ENCODE assay signal across 1 cellular context in the genomic region with DNA sequence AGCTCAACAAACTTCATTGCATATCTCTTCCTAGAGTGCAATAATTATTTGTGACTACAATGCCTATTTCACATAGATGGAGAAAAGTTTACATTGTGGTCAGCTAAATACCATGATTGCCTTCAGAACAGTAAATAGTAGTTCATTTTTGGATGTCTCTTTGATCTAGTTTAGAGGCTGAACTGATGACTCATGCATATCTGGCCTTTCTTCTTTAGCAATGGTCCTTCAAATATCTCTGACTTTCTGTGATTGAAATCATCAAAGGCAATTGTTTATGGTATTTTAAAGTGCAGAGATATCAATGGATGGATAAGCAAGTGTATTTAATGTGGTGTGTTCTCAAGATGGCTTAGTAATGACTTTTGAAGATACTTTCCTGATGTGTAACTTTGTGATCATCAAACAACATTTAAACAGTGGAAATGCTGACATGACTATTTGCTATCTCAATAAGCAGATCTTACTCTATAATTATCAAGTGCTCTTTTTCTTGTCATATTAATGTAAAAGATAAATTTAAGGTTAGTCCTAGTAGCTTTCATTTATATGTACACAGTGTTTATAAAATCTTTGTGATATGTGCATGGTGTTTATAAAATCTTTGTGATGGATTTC.
TF ChIP-seq lines count a peak whose summit lies in the region.

No MANE protein-coding gene starts in this region.

TF ChIP-seq in HepG2, 621 proteins besides CTCF, POLR2A, EP300 and RAD21 (continued from another document and continues in another):
- TF ChIP-seq, protein P1, sequence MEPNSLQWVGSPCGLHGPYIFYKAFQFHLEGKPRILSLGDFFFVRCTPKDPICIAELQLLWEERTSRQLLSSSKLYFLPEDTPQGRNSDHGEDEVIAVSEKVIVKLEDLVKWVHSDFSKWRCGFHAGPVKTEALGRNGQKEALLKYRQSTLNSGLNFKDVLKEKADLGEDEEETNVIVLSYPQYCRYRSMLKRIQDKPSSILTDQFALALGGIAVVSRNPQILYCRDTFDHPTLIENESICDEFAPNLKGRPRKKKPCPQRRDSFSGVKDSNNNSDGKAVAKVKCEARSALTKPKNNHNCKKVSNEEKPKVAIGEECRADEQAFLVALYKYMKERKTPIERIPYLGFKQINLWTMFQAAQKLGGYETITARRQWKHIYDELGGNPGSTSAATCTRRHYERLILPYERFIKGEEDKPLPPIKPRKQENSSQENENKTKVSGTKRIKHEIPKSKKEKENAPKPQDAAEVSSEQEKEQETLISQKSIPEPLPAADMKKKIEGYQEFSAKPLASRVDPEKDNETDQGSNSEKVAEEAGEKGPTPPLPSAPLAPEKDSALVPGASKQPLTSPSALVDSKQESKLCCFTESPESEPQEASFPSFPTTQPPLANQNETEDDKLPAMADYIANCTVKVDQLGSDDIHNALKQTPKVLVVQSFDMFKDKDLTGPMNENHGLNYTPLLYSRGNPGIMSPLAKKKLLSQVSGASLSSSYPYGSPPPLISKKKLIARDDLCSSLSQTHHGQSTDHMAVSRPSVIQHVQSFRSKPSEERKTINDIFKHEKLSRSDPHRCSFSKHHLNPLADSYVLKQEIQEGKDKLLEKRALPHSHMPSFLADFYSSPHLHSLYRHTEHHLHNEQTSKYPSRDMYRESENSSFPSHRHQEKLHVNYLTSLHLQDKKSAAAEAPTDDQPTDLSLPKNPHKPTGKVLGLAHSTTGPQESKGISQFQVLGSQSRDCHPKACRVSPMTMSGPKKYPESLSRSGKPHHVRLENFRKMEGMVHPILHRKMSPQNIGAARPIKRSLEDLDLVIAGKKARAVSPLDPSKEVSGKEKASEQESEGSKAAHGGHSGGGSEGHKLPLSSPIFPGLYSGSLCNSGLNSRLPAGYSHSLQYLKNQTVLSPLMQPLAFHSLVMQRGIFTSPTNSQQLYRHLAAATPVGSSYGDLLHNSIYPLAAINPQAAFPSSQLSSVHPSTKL (CRISPR knock-in tag; IDR thresholded peaks at IDR 0.05), result peak; percentile 99
- TF ChIP-seq MTF2 (CRISPR knock-in tag; IDR thresholded peaks at IDR 0.05; ENCODE audit: borderline replicate concordance) (no peak), ZBTB1 (CRISPR knock-in tag; IDR thresholded peaks at IDR 0.05; ENCODE audit: borderline replicate concordance) (no peak), HMG20A (CRISPR knock-in tag; IDR thresholded peaks at IDR 0.05; ENCODE audit: borderline replicate concordance) (peak; percentile 98), CREM (IDR thresholded peaks at IDR 0.05) (peak; percentile 86), CREM (CRISPR knock-in tag; IDR thresholded peaks at IDR 0.05) (no peak), ZNF891 (CRISPR knock-in tag; IDR thresholded peaks at IDR 0.05) (no peak), MYNN (CRISPR knock-in tag; IDR thresholded peaks at IDR 0.05; ENCODE audit: low read depth) (no peak), IKZF1 (IDR thresholded peaks at IDR 0.05) (no peak), BCL3 (CRISPR knock-in tag; IDR thresholded peaks at IDR 0.05) (no peak), THAP11 (CRISPR knock-in tag; IDR thresholded peaks at IDR 0.05) (no peak; the same call in 1 of the 2 replicates), PITX1 (CRISPR knock-in tag; IDR thresholded peaks at IDR 0.05) (no peak), ZNF746 (CRISPR knock-in tag; IDR thresholded peaks at IDR 0.05) (no peak), NFIC (IDR thresholded peaks at IDR 0.05; ENCODE audit: low read length) (peak; percentile 80; the same call in 1 of the 2 replicates), MIER3 (CRISPR knock-in tag; IDR thresholded peaks at IDR 0.05; ENCODE audit: borderline replicate concordance) (peak; percentile 54; the same call in 1 of the 2 replicates), ZNF605 (CRISPR knock-in tag; IDR thresholded peaks at IDR 0.05) (no peak), SMAD3 (CRISPR knock-in tag; IDR thresholded peaks at IDR 0.05) (0 out of 2 replicates have a peak, but pooled peaks have one; percentile 27), NR2F1 (CRISPR knock-in tag; IDR thresholded peaks at IDR 0.05) (no peak), HNRNPL (IDR thresholded peaks at IDR 0.05; ENCODE audit: low read depth, low read length) (no peak), TEAD3 (CRISPR knock-in tag; optimal IDR thresholded peaks at IDR 0.05; ENCODE audit: borderline replicate concordance) (peak; percentile 72), ZNF512 (CRISPR knock-in tag; IDR thresholded peaks at IDR 0.05) (no peak), RXRB (CRISPR knock-in tag; IDR thresholded peaks at IDR 0.05; ENCODE audit: borderline replicate concordance) (0 out of 2 replicates have a peak, but pooled peaks have one; percentile 39), GTF3A (CRISPR knock-in tag; conservative IDR thresholded peaks at IDR 0.05) (no peak), NFE2 (CRISPR knock-in tag; IDR thresholded peaks at IDR 0.05) (no peak), ZSCAN12 (CRISPR knock-in tag; IDR thresholded peaks at IDR 0.05) (no peak), ZFP1 (CRISPR knock-in tag; IDR thresholded peaks at IDR 0.05) (0 out of 2 replicates have a peak, but pooled peaks have one; percentile 25), BORCS8-MEF2B (CRISPR knock-in tag; IDR thresholded peaks at IDR 0.05) (no peak), SAP130 (CRISPR knock-in tag; IDR thresholded peaks at IDR 0.05; ENCODE audit: low read depth) (peak; percentile 49), BCL6 (CRISPR knock-in tag; IDR thresholded peaks at IDR 0.05) (peak; percentile 99), TOE1 (CRISPR knock-in tag; IDR thresholded peaks at IDR 0.05) (no peak), ZNF792 (CRISPR knock-in tag; IDR thresholded peaks at IDR 0.05) (no peak), SOX13 (IDR thresholded peaks at IDR 0.05) (peak; percentile 28; the same call in 1 of the 2 replicates), SOX13 (CRISPR knock-in tag; conservative IDR thresholded peaks at IDR 0.05 in 1 of 2, IDR thresholded peaks at IDR 0.05 in 1 of 2) (peak in 1 of 2 experiments; percentile 97; a peak in 2 of 4 replicates), ZGPAT (CRISPR knock-in tag; IDR thresholded peaks at IDR 0.05) (peak; percentile 78; the same call in 1 of the 2 replicates), JUNB (CRISPR knock-in tag; IDR thresholded peaks at IDR 0.05; ENCODE audit: borderline replicate concordance) (peak; percentile 98), SOX5 (CRISPR knock-in tag; IDR thresholded peaks at IDR 0.05; ENCODE audit: borderline replicate concordance) (peak; percentile 97), ZNF652 (CRISPR knock-in tag; IDR thresholded peaks at IDR 0.05; ENCODE audit: borderline replicate concordance, low read depth) (0 out of 2 replicates have a peak, but pooled peaks have one; percentile 16), TBX3 (IDR thresholded peaks at IDR 0.05; ENCODE audit: borderline replicate concordance) (peak; percentile 86; the same call in 1 of the 2 replicates), ZFP36L1 (CRISPR knock-in tag; IDR thresholded peaks at IDR 0.05) (no peak), RXRA (CRISPR knock-in tag; IDR thresholded peaks at IDR 0.05) (no peak), ZNF20 (CRISPR knock-in tag; IDR thresholded peaks at IDR 0.05) (no peak), FOXA1 (IDR thresholded peaks at IDR 0.05) (no peak), FOXA1 (CRISPR knock-in tag; IDR thresholded peaks at IDR 0.05) (peak; percentile 86), CBFB (CRISPR knock-in tag; IDR thresholded peaks at IDR 0.05) (peak; percentile 99)
- TF ChIP-seq, protein P2, sequence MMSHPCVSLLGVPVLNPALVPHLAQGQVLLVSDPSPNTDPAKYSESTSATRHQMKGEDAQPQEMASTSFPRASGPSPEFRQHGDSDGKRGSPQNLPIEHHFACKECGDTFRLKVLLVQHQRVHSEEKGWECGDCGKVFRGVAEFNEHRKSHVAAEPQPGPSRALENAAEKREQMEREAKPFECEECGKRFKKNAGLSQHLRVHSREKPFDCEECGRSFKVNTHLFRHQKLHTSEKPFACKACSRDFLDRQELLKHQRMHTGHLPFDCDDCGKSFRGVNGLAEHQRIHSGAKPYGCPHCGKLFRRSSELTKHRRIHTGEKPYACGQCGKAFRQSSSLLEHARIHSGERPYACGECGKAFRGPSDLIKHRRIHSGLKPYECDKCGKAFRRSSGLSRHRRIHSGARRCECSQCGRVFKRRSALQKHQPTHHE (CRISPR knock-in tag; IDR thresholded peaks at IDR 0.05; ENCODE audit: borderline replicate concordance), result no peak
- TF ChIP-seq, protein P3, sequence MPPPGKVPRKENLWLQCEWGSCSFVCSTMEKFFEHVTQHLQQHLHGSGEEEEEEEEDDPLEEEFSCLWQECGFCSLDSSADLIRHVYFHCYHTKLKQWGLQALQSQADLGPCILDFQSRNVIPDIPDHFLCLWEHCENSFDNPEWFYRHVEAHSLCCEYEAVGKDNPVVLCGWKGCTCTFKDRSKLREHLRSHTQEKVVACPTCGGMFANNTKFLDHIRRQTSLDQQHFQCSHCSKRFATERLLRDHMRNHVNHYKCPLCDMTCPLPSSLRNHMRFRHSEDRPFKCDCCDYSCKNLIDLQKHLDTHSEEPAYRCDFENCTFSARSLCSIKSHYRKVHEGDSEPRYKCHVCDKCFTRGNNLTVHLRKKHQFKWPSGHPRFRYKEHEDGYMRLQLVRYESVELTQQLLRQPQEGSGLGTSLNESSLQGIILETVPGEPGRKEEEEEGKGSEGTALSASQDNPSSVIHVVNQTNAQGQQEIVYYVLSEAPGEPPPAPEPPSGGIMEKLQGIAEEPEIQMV (CRISPR knock-in tag; IDR thresholded peaks at IDR 0.05; ENCODE audit: low read depth), result no peak
- TF ChIP-seq, protein P4, sequence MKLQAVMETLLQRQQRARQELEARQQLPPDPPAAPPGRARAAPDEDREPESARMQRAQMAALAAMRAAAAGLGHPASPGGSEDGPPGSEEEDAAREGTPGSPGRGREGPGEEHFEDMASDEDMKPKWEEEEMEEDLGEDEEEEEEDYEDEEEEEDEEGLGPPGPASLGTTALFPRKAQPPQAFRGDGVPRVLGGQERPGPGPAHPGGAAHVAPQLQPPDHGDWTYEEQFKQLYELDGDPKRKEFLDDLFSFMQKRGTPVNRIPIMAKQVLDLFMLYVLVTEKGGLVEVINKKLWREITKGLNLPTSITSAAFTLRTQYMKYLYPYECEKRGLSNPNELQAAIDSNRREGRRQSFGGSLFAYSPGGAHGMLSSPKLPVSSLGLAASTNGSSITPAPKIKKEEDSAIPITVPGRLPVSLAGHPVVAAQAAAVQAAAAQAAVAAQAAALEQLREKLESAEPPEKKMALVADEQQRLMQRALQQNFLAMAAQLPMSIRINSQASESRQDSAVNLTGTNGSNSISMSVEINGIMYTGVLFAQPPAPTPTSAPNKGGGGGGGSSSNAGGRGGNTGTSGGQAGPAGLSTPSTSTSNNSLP (IDR thresholded peaks at IDR 0.05; ENCODE audit: low read depth, low read length), result peak; percentile 92
- TF ChIP-seq, protein P5, sequence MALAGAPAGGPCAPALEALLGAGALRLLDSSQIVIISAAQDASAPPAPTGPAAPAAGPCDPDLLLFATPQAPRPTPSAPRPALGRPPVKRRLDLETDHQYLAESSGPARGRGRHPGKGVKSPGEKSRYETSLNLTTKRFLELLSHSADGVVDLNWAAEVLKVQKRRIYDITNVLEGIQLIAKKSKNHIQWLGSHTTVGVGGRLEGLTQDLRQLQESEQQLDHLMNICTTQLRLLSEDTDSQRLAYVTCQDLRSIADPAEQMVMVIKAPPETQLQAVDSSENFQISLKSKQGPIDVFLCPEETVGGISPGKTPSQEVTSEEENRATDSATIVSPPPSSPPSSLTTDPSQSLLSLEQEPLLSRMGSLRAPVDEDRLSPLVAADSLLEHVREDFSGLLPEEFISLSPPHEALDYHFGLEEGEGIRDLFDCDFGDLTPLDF (CRISPR knock-in tag; IDR thresholded peaks at IDR 0.05), result no peak
